Comparison of ENCODE assay signal across 16 cellular contexts in genomic region chr6:97850458-97851218, GRCh38.
DNase-seq lines count a peak whose midpoint lies in the region; ATAC-seq and TF ChIP-seq lines count a peak whose summit lies in the region.
"Had no signal": no experiment of that assay in that cellular context is flagged by ENCODE, and none has a peak within 500 bp of the region (broad histone marks: within the 10 kb centered on the region; RNA-seq: fewer than 3 reads in every experiment).

No MANE protein-coding gene starts in this region.

- H2AFZ ChIP-seq in neural progenitor cell (replicated peaks), result no peak overlapping the region

- H3K9me3 ChIP-seq in endodermal cell (ENCODE audit: control insufficient read depth, low read length) (no peaks in the 10 kb centered on the region), neural progenitor cell (ENCODE audit: low read depth) (no peaks in the 10 kb centered on the region)

- H4K20me1 ChIP-seq in neural progenitor cell (ENCODE audit: low read depth), result no peaks in the 10 kb centered on the region

- H3K36me3 Mint-ChIP-seq in endodermal cell (ENCODE audit: low read depth) (no peaks in the 10 kb centered on the region), neural progenitor cell (no peaks in the 10 kb centered on the region)
- H3K36me3 Mint-ChIP-seq: CD4-positive, CD25-positive, alpha-beta regulatory T cell had no signal

- peaks cover 18% of the 10 kb centered on the region for H3F3A ChIP-seq in neural progenitor cell (ENCODE audit: low read depth)

- H3K9me3 Mint-ChIP-seq in endodermal cell (no peaks in the 10 kb centered on the region), neural progenitor cell (peaks cover 3% of the 10 kb centered on the region)
- H3K9me3 Mint-ChIP-seq: activated CD4-positive, alpha-beta memory T cell treated with anti-CD3 and anti-CD28 coated beads, Interleukin-2, amount 10 ng/mL, durations not matched to agents 7 days and 5 days; T-helper 1 cell treated with Interleukin-12 subunit alpha and Interleukin-12 subunit beta and Interleukin-4 antibody, amounts not matched to agents 30 μg/mL and 1 μg/mL, for 36 hours had no signal

- no peaks in the 10 kb centered on the region for H3K36me3 ChIP-seq in endodermal cell (ENCODE audit: control insufficient read depth, insufficient read depth, low read length)
- H3K36me3 ChIP-seq in neural progenitor cell, result no peaks in the 10 kb centered on the region

- DNase-seq in GM04504 (ENCODE audit: low read depth) (peak; percentile 24), NCI-H2227 treated with DMSO at 0.1 percent for 48 hours (lab: John Stamatoyannopoulos, UW) (peak; percentile 44), endodermal cell (no peak), neural progenitor cell (ENCODE audit: low spot score) (peak; percentile 92), coronary artery (ENCODE audit: low spot score) (no peak), iPS-NIHi7 (ENCODE audit: extremely low spot score) (no peak)
- no peak for DNase-seq in stimulated activated CD4-positive, alpha-beta T cell treated with anti-CD3 and anti-CD28 coated beads, Interleukin-15, amount 100 ng/mL, for 24 hours
- DNase-seq: activated CD4-positive, alpha-beta memory T cell treated with anti-CD3 and anti-CD28 coated beads, Interleukin-2, amount 10 ng/mL, durations not matched to agents 7 days and 5 days; activated naive CD4-positive, alpha-beta T cell; CD4-positive, CD25-positive, alpha-beta regulatory T cell; NCI-H1436; stimulated activated CD4-positive, alpha-beta T cell treated with anti-CD3 and anti-CD28 coated beads, Interleukin-4, amount 100 ng/mL, for 24 hours; stimulated activated naive CD8-positive, alpha-beta T cell treated with anti-CD3 and anti-CD28 coated beads, Interleukin-15, Interleukin-2, amounts not matched to agents 100 U/mL and 50 U/mL, for 24 hours had no signal

- H3K9ac ChIP-seq in endodermal cell (ENCODE audit: extremely low read depth, low read length, poor library complexity, severe bottlenecking) (no peak overlapping the region), neural progenitor cell (no peak overlapping the region)

- no peaks in the 10 kb centered on the region for H3K79me2 ChIP-seq in neural progenitor cell (ENCODE audit: low read depth)

- H3K4me2 ChIP-seq in neural progenitor cell, result peak overlapping the region; percentile 70

- no peak overlapping the region for H3K27ac Mint-ChIP-seq in endodermal cell
- peak overlapping the region; percentile 91 for H3K27ac Mint-ChIP-seq in neural progenitor cell
- H3K27ac Mint-ChIP-seq: activated CD4-positive, alpha-beta memory T cell treated with anti-CD3 and anti-CD28 coated beads, Interleukin-2, amount 10 ng/mL, durations not matched to agents 7 days and 5 days; CD4-positive, CD25-positive, alpha-beta regulatory T cell; T-helper 1 cell treated with Interleukin-12 subunit alpha and Interleukin-12 subunit beta and Interleukin-4 antibody, amounts not matched to agents 30 μg/mL and 1 μg/mL, for 36 hours had no signal

- H3K4me1 Mint-ChIP-seq in endodermal cell, result peaks cover 7% of the 10 kb centered on the region
- peaks cover 38% of the 10 kb centered on the region for H3K4me1 Mint-ChIP-seq in neural progenitor cell
- H3K4me1 Mint-ChIP-seq: activated CD4-positive, alpha-beta memory T cell treated with anti-CD3 and anti-CD28 coated beads, Interleukin-2, amount 10 ng/mL, durations not matched to agents 7 days and 5 days; CD4-positive, CD25-positive, alpha-beta regulatory T cell had no signal

- H3K4me3 Mint-ChIP-seq in endodermal cell (no peak overlapping the region), neural progenitor cell (peak overlapping the region; percentile 30)
- H3K4me3 Mint-ChIP-seq: activated CD4-positive, alpha-beta memory T cell treated with anti-CD3 and anti-CD28 coated beads, Interleukin-2, amount 10 ng/mL, durations not matched to agents 7 days and 5 days; CD4-positive, CD25-positive, alpha-beta regulatory T cell; T-helper 1 cell treated with Interleukin-12 subunit alpha and Interleukin-12 subunit beta and Interleukin-4 antibody, amounts not matched to agents 30 μg/mL and 1 μg/mL, for 36 hours had no signal

- no peak for ATAC-seq in GM21576 (IDR thresholded peaks at IDR 0.05; ENCODE audit: unreplicated experiment)
- ATAC-seq: stimulated activated naive CD8-positive, alpha-beta T cell treated with anti-CD3 and anti-CD28 coated beads, Interleukin-15, Interleukin-2, amounts not matched to agents 100 U/mL and 50 U/mL, for 24 hours had no signal

- H3K4me3 ChIP-seq in endodermal cell (ENCODE audit: low read length) (no peak overlapping the region), neural progenitor cell (peak overlapping the region; percentile 31), coronary artery (no peak overlapping the region)
- H3K4me3 ChIP-seq: lung had no signal

- no peaks in the 10 kb centered on the region for H3K4me1 ChIP-seq in endodermal cell (ENCODE audit: control insufficient read depth, insufficient read depth, low read length)
- peaks cover 29% of the 10 kb centered on the region for H3K4me1 ChIP-seq in neural progenitor cell

- H3K27me3 Mint-ChIP-seq in endodermal cell (ENCODE audit: insufficient read depth) (no peaks in the 10 kb centered on the region), neural progenitor cell (ENCODE audit: insufficient read depth, low read depth) (no peaks in the 10 kb centered on the region)
- H3K27me3 Mint-ChIP-seq: activated CD4-positive, alpha-beta memory T cell treated with anti-CD3 and anti-CD28 coated beads, Interleukin-2, amount 10 ng/mL, durations not matched to agents 7 days and 5 days; CD4-positive, CD25-positive, alpha-beta regulatory T cell had no signal

- H3K27ac ChIP-seq in endodermal cell (ENCODE audit: low read depth, low read length) (peak overlapping the region; percentile 97), neural progenitor cell (peak overlapping the region; percentile 78), coronary artery (no peak overlapping the region)

- H3K27me3 ChIP-seq in endodermal cell (ENCODE audit: control insufficient read depth, insufficient read depth, low read length, poor library complexity, severe bottlenecking), result no peaks in the 10 kb centered on the region
- no peaks in the 10 kb centered on the region for H3K27me3 ChIP-seq in neural progenitor cell

- TF ChIP-seq CTCF in endodermal cell (conservative IDR thresholded peaks at IDR 0.05), result no peak
- TF ChIP-seq CTCF in neural progenitor cell (IDR thresholded peaks at IDR 0.05), result no peak
- no peak for TF ChIP-seq CTCF in coronary artery (IDR thresholded peaks at IDR 0.05)

- WGBS in endodermal cell (ENCODE audit: insufficient coverage in 1 of 2, insufficient read length in 1 of 2), 2 experiments, result 35 to 66% methylated on average over 3 to 5 of the region's 5 CpGs

Comparison
In these comparisons a context has a peak if more than half of its experiments do, and no peak if none do; other contexts are left out.
1. DNase-seq: peak in GM04504 (single experiment), NCI-H2227 treated with DMSO at 0.1 percent for 48 hours (single experiment) and neural progenitor cell (single experiment); none in endodermal cell (single experiment), coronary artery (single experiment), stimulated activated CD4-positive, alpha-beta T cell treated with anti-CD3 and anti-CD28 coated beads, Interleukin-15, amount 100 ng/mL, for 24 hours (single experiment) and iPS-NIHi7 (single experiment).
2. H3K27ac ChIP-seq: peak in endodermal cell (single experiment) and neural progenitor cell (single experiment); none in coronary artery (0 of 2).